In the genomic region with DNA sequence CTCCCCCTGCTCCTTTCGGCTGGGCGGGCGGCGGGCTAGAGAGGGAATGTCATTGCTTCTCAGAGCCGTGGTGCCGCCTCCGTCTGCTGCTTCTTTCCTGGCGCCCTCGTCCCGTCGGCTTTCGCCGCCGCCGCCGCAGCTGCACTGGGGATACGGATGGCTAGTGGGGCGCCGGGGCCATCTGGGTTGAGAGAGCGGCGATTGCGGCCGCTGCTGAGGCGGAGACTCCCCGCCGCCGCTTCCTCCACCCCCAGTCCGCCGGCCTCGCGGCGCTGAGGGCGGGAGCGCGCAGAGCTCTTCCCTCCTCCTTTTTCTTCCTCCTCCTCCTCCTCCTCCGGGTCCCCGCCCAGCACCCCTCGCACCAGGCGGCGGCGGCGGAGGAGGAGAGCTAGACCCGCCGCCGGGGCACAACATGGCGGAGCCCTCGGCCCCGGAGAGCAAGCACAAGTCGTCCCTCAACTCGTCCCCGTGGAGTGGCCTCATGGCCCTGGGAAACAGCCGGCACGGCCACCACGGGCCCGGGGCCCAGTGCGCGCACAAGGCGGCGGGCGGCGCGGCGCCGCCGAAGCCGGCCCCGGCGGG, we compare ENCODE assay signal across 8 cellular contexts. TPM values are rescaled to one million over a fixed set of nuclear protein-coding genes. Genes with fewer than 3 reads are reported as not detected.
DNase-seq lines count a peak whose midpoint lies in the region; ATAC-seq and TF ChIP-seq lines count a peak whose summit lies in the region.

Gene STT3B, plus strand, starts transcription at position 339 of the 582 bp plus-strand sequence. Its CDS starts 74 bp downstream, at position 413.

- no peak within 1 kb of the TSS for H3K4me3 Mint-ChIP-seq in endodermal cell

- peak; percentile 76 for DNase-seq in ACHN
- DNase-seq in NCI-H2171 treated with DMSO at 0.1 percent for 48 hours (lab: John Stamatoyannopoulos, UW), result peak; percentile 80
- peak; percentile 80 to 86 for DNase-seq in activated CD4-positive, alpha-beta T cell treated with anti-CD3 and anti-CD28 coated beads, Interleukin-2, amount 50 U/mL, for 48 hours
- DNase-seq in endodermal cell, result no peak
- peak; percentile 27 for DNase-seq in middle frontal gyrus (ENCODE audit: extremely low spot score, low spot score)
- peak; percentile 50 to 64 for DNase-seq in stimulated activated CD8-positive, alpha-beta memory T cell treated with anti-CD3 and anti-CD28 coated beads, Interleukin-4, amount 100 ng/mL, for 1 hour (ENCODE audit: low read depth in 2 of 2, low spot score in 1 of 2)

- peak; percentile 54 for ATAC-seq in GM18517 (IDR thresholded peaks at IDR 0.05; ENCODE audit: unreplicated experiment)
- peak; percentile 41 for ATAC-seq in HG02981 (IDR thresholded peaks at IDR 0.05; ENCODE audit: unreplicated experiment)

- H3K4me1 Mint-ChIP-seq in endodermal cell, result peaks cover 26% of the 10 kb centered on the region

- in situ Hi-C loops in ACHN (cut with HindIII; ENCODE audit: low pct_ligation_motif_present, low pct_unique_long_range_greater_than_20kb, low sequenced_read_pairs), result no loop called here

- H3K4me1 ChIP-seq in endodermal cell (ENCODE audit: control insufficient read depth, insufficient read depth, low read length), result peaks cover 6% of the 10 kb centered on the region

- H3K9me3 ChIP-seq in endodermal cell (ENCODE audit: control insufficient read depth, low read length), result no peaks in the 10 kb centered on the region

- no peaks in the 10 kb centered on the region for H3K27me3 Mint-ChIP-seq in endodermal cell (ENCODE audit: insufficient read depth)

- no peaks in the 10 kb centered on the region for H3K9me3 Mint-ChIP-seq in endodermal cell

- peak within 1 kb of the TSS; percentile 84 for H3K9ac ChIP-seq in endodermal cell (ENCODE audit: extremely low read depth, low read length, poor library complexity, severe bottlenecking)

- TF ChIP-seq CTCF in endodermal cell (conservative IDR thresholded peaks at IDR 0.05), result no peak

- peak within 1 kb of the TSS; percentile 99 for H3K27ac Mint-ChIP-seq in endodermal cell

- peak within 1 kb of the TSS; percentile 98 for H3K4me3 ChIP-seq in endodermal cell (ENCODE audit: low read length)

- peak within 1 kb of the TSS; percentile 99 for H3K27ac ChIP-seq in endodermal cell (ENCODE audit: low read depth, low read length)

- no peaks in the 10 kb centered on the region for H3K27me3 ChIP-seq in endodermal cell (ENCODE audit: control insufficient read depth, insufficient read depth, low read length, poor library complexity, severe bottlenecking)

- WGBS in endodermal cell (ENCODE audit: insufficient coverage in 1 of 2, insufficient read length in 1 of 2), 2 experiments, result 0% methylated on average over 1 to 68 of the region's 68 CpGs

- no peaks in the 10 kb centered on the region for H3K36me3 Mint-ChIP-seq in endodermal cell (ENCODE audit: low read depth)

- peaks cover 23% of the 10 kb centered on the region for H3K36me3 ChIP-seq in endodermal cell (ENCODE audit: control insufficient read depth, insufficient read depth, low read length)

RNA-seq across cellular contexts. Expression of gene STT3B, which starts in this region (rescaled TPM):
- 100 to 1,000 TPM; 126 to 199 TPM for total RNA-seq in endodermal cell
- 150 TPM for polyA plus RNA-seq in endodermal cell (2013, experiment 1 of 2)
- 160 TPM for polyA plus RNA-seq in endodermal cell (2013, experiment 2 of 2)
